Comparison of ENCODE assay signal across 24 cellular contexts in the genomic region with DNA sequence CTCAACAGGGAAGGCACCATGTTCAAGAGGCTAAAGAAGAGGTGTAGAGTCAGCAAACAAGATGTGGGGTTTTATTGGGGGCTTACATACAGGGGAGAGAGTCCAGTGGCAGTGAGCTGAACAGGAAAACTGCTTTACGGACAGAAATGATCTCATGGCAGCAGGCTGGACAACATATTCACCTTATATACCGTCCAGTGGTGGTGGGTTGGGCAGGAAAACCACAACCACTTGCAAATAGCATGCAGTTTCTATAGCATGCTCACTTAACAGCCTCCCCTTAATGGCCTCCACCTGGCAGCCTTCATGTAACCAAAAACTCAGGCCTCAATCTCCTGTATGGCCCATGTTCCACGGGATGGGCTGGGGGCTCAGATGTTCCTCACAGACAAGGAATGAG. TPM values are rescaled to one million over a fixed set of nuclear protein-coding genes. Genes with fewer than 3 reads are reported as not detected.
DNase-seq lines count a peak whose midpoint lies in the region; ATAC-seq and TF ChIP-seq lines count a peak whose summit lies in the region.
"Had no signal": no experiment of that assay in that cellular context is flagged by ENCODE, and none has a peak within 500 bp of the region (broad histone marks: within the 10 kb centered on the region; RNA-seq: fewer than 3 reads in every experiment).

No MANE protein-coding gene starts in this region.

- no peak overlapping the region for H3K27ac ChIP-seq in mesendoderm (ENCODE audit: low read depth, low read length)
- no peak overlapping the region for H3K27ac ChIP-seq in right lobe of liver
- H3K27ac ChIP-seq: gastroesophageal sphincter, HL-60, testis had no signal

- H4K5ac ChIP-seq in mesendoderm (ENCODE audit: low read length) = no peak overlapping the region

- no peak overlapping the region for H3K9ac ChIP-seq in mesendoderm (ENCODE audit: low read length)

- ATAC-seq in GM18498 (IDR thresholded peaks at IDR 0.05; ENCODE audit: unreplicated experiment) (peak; percentile 50), activated B cell treated with CpG ODN at 0.5 μM for 24 hours (ENCODE audit: low read depth) (no peak), HG03097 (IDR thresholded peaks at IDR 0.05; ENCODE audit: low FRiP score, unreplicated experiment) (no peak), HG02642 (IDR thresholded peaks at IDR 0.05; ENCODE audit: poor library complexity, unreplicated experiment) (no peak), right lobe of liver (no peak)
- ATAC-seq: esophagus mucosa, gastroesophageal sphincter had no signal

- peak overlapping the region; percentile 78 for H3K4me3 Mint-ChIP-seq in activated CD4-positive, alpha-beta T cell treated with anti-CD3 and anti-CD28 coated beads, Interleukin-2, amount 10 ng/mL, durations not matched to agents 24 days and 14 days
- no peak overlapping the region for H3K4me3 Mint-ChIP-seq in activated B cell treated with CpG ODN at 0.5 μM for 24 hours
- H3K4me3 Mint-ChIP-seq: GM23338, WTC11 had no signal

- H3K4ac ChIP-seq in mesendoderm (ENCODE audit: low read depth, low read length) = no peak overlapping the region

- no peak overlapping the region for H4K8ac ChIP-seq in mesendoderm (ENCODE audit: low read depth, low read length)

- no peak for DNase-seq in activated CD4-positive, alpha-beta T cell treated with anti-CD3 and anti-CD28 coated beads, Interleukin-2, amount 10 ng/mL, durations not matched to agents 24 days and 14 days
- DNase-seq in activated CD4-positive, alpha-beta T cell treated with anti-CD3 and anti-CD28 coated beads for 4 hours = no peak
- DNase-seq in activated B cell treated with CpG ODN at 0.5 μM for 24 hours (no peak), mesendoderm (no peak), right lobe of liver (no peak)
- DNase-seq: activated CD8-positive, alpha-beta memory T cell treated with anti-CD3 and anti-CD28 coated beads, Interleukin-2, amount 50 U/mL, for 4 hours; IMR-90; MG63; NCI-H1694 treated with DMSO at 0.1 percent for 48 hours; NCI-H446 treated with DMSO at 0.1 percent for 48 hours; NK-92 treated with Interleukin-12 subunit alpha and Interleukin-12 subunit beta, amount 100 ng/mL, for 24 hours; stimulated activated CD8-positive, alpha-beta memory T cell treated with anti-CD3 and anti-CD28 coated beads, Interleukin-4, amount 100 ng/mL, for 48 hours; testis had no signal

- intact Hi-C loops in activated CD4-positive, alpha-beta T cell treated with anti-CD3 and anti-CD28 coated beads, Interleukin-2, amount 10 ng/mL, durations not matched to agents 24 days and 14 days (cut with micrococcal nuclease) = loop anchor here (5.0 kb wide), 1 partner anchor 538 kb away; the partner anchor contains the start of gene AKNA
- intact Hi-C loops in activated B cell treated with CpG ODN at 0.5 μM for 24 hours (cut with micrococcal nuclease) (loop anchor here (5.0 kb wide), 1 partner anchor 33 kb away; no protein-coding TSS in a partner anchor), right lobe of liver (cut with DNase I) (no loop called here)

- no peaks in the 10 kb centered on the region for H3K27me3 Mint-ChIP-seq in activated CD4-positive, alpha-beta T cell treated with anti-CD3 and anti-CD28 coated beads, Interleukin-2, amount 10 ng/mL, durations not matched to agents 24 days and 14 days
- peaks cover 22% of the 10 kb centered on the region for H3K27me3 Mint-ChIP-seq in activated B cell treated with CpG ODN at 0.5 μM for 24 hours

- no CpG with 5 or more reads among the region's 3 CpGs for WGBS in mesendoderm (ENCODE audit: extremely low coverage, insufficient coverage, low lambda C conversion rate)
- 76% methylated on average over 3 of the region's 3 CpGs for WGBS in right lobe of liver (ENCODE audit: insufficient coverage, low coverage, low lambda C conversion rate, missing lambda C conversion rate)

- no peak overlapping the region for H2BK5ac ChIP-seq in mesendoderm (ENCODE audit: low read length)

- H2AK5ac ChIP-seq in mesendoderm (ENCODE audit: low read length) = no peak overlapping the region

- peak overlapping the region; percentile 34 for H3K18ac ChIP-seq in mesendoderm (ENCODE audit: low read length)

- H3K36me3 Mint-ChIP-seq in activated CD4-positive, alpha-beta T cell treated with anti-CD3 and anti-CD28 coated beads, Interleukin-2, amount 10 ng/mL, durations not matched to agents 24 days and 14 days (ENCODE audit: low read depth) = peaks cover 82% of the 10 kb centered on the region
- no peaks in the 10 kb centered on the region for H3K36me3 Mint-ChIP-seq in activated B cell treated with CpG ODN at 0.5 μM for 24 hours (ENCODE audit: low read depth)
- H3K36me3 Mint-ChIP-seq: mesothelial cell of epicardium, WTC11 had no signal

- CTCF ChIA-PET in activated B cell treated with CpG ODN at 0.5 μM for 24 hours (lab: Charles Lee) = no interaction called here

- H3K56ac ChIP-seq in mesendoderm (ENCODE audit: low read length) = no peak overlapping the region

- H3K4me2 ChIP-seq in mesendoderm (ENCODE audit: low read length) = no peak overlapping the region
- H3K4me2 ChIP-seq: GM23338 had no signal

- H3K4me3 ChIP-seq in mesendoderm (ENCODE audit: low read length) = no peak overlapping the region
- H3K4me3 ChIP-seq in right lobe of liver = no peak overlapping the region
- H3K4me3 ChIP-seq: gastroesophageal sphincter, GM23338, MG63, testis had no signal

- POLR2A ChIA-PET in activated B cell treated with CpG ODN at 0.5 μM for 24 hours (lab: Charles Lee) = interaction anchor here (1.2 kb wide), 1 partner anchor 27 kb away, joined by 3 read pairs; no protein-coding TSS in a partner anchor

- no peaks in the 10 kb centered on the region for H3K79me2 ChIP-seq in mesendoderm (ENCODE audit: control insufficient read depth, insufficient read depth, low read length)

- H2BK120ac ChIP-seq in mesendoderm (ENCODE audit: low read depth, low read length) = no peak overlapping the region

- H3K23ac ChIP-seq in mesendoderm (ENCODE audit: low read length) = no peak overlapping the region

- H3K4me1 Mint-ChIP-seq in activated CD4-positive, alpha-beta T cell treated with anti-CD3 and anti-CD28 coated beads, Interleukin-2, amount 10 ng/mL, durations not matched to agents 24 days and 14 days = peaks cover 69% of the 10 kb centered on the region
- peaks cover 55% of the 10 kb centered on the region for H3K4me1 Mint-ChIP-seq in activated B cell treated with CpG ODN at 0.5 μM for 24 hours

- no peak for TF ChIP-seq POLR2A in right lobe of liver (IDR thresholded peaks at IDR 0.05)

- peaks cover 3% of the 10 kb centered on the region for H3K4me1 ChIP-seq in mesendoderm (ENCODE audit: control insufficient read depth, low read depth, low read length)
- peaks cover 0 to 14% (median 2%) of the 10 kb centered on the region in 4 donors for H3K4me1 ChIP-seq in right lobe of liver
- H3K4me1 ChIP-seq: gastroesophageal sphincter, testis had no signal

- H3K79me1 ChIP-seq in mesendoderm (ENCODE audit: low read length) = no peaks in the 10 kb centered on the region

- peak overlapping the region; percentile 72 for H3K27ac Mint-ChIP-seq in activated CD4-positive, alpha-beta T cell treated with anti-CD3 and anti-CD28 coated beads, Interleukin-2, amount 10 ng/mL, durations not matched to agents 24 days and 14 days
- peak overlapping the region; percentile 24 for H3K27ac Mint-ChIP-seq in activated B cell treated with CpG ODN at 0.5 μM for 24 hours
- H3K27ac Mint-ChIP-seq: GM23338, WTC11 had no signal

- peaks cover 4% of the 10 kb centered on the region for H3K9me3 Mint-ChIP-seq in activated CD4-positive, alpha-beta T cell treated with anti-CD3 and anti-CD28 coated beads, Interleukin-2, amount 10 ng/mL, durations not matched to agents 24 days and 14 days
- no peaks in the 10 kb centered on the region for H3K9me3 Mint-ChIP-seq in activated B cell treated with CpG ODN at 0.5 μM for 24 hours
- H3K9me3 Mint-ChIP-seq: GM23338, WTC11 had no signal

- H2BK15ac ChIP-seq in mesendoderm (replicated peaks; ENCODE audit: low read depth) = no peak overlapping the region

- peaks cover 8% of the 10 kb centered on the region for H3K27me3 ChIP-seq in mesendoderm (ENCODE audit: insufficient read depth, low read length, poor library complexity)
- no peaks in the 10 kb centered on the region for H3K27me3 ChIP-seq in right lobe of liver
- H3K27me3 ChIP-seq: MG63, testis had no signal

- H3K36me3 ChIP-seq in mesendoderm (ENCODE audit: control insufficient read depth, insufficient read depth, low read length) (no peaks in the 10 kb centered on the region), right lobe of liver (no peaks in the 10 kb centered on the region)
- H3K36me3 ChIP-seq: gastroesophageal sphincter, MG63 had no signal

- H3K9me3 ChIP-seq in right lobe of liver = no peaks in the 10 kb centered on the region
- H3K9me3 ChIP-seq: gastroesophageal sphincter, MG63, testis had no signal

- TF ChIP-seq CTCF in activated B cell treated with CpG ODN at 0.5 μM for 24 hours (IDR thresholded peaks at IDR 0.05) = no peak
- no peak for TF ChIP-seq CTCF in right lobe of liver (IDR thresholded peaks at IDR 0.05)

RNA-seq across cellular contexts. Expression of gene TNFSF8, which starts 5.4 kb away (rescaled TPM):
- 148 and 150 TPM in 2 replicates for total RNA-seq in activated CD4-positive, alpha-beta T cell treated with anti-CD3 and anti-CD28 coated beads, Interleukin-2, amount 10 ng/mL, durations not matched to agents 24 days and 14 days
- total RNA-seq in activated B cell treated with CpG ODN at 0.5 μM for 24 hours (0.69 and 1.0 TPM in 2 replicates), right lobe of liver (1 to 10 TPM in 1 of 6 experiments, under 1 TPM in 5; 0.19 to 2.0 (median 0.38) TPM)
- not detected for polyA plus RNA-seq in mesendoderm (2013, experiment 1 of 2)
- polyA plus RNA-seq in mesendoderm (2013, experiment 2 of 2) = not detected
- total RNA-seq: bronchial epithelial cell, GM23338, IMR-90, mesothelial cell of epicardium, WTC11 had no signal
- polyA plus RNA-seq: BJ, GM23338, IMR-90 had no signal

Comparison
In these comparisons a context has a peak if more than half of its experiments do, and no peak if none do; other contexts are left out.
1. RNA of gene TNFSF8, which starts 5.4 kb away (total RNA-seq): 148 to 150 TPM in activated CD4-positive, alpha-beta T cell treated with anti-CD3 and anti-CD28 coated beads, Interleukin-2, amount 10 ng/mL, durations not matched to agents 24 days and 14 days; 0.69 to 1.0 TPM in activated B cell treated with CpG ODN at 0.5 μM for 24 hours and 0.19 to 2.0 TPM in right lobe of liver; every median in the first group is over 10 times any median in the second.
2. intact Hi-C loops: an anchor here in activated CD4-positive, alpha-beta T cell treated with anti-CD3 and anti-CD28 coated beads, Interleukin-2, amount 10 ng/mL, durations not matched to agents 24 days and 14 days (5.0 kb wide) and activated B cell treated with CpG ODN at 0.5 μM for 24 hours (5.0 kb wide); none called in right lobe of liver.